14 cellular contexts compared by ENCODE assay signal in the genomic region with DNA sequence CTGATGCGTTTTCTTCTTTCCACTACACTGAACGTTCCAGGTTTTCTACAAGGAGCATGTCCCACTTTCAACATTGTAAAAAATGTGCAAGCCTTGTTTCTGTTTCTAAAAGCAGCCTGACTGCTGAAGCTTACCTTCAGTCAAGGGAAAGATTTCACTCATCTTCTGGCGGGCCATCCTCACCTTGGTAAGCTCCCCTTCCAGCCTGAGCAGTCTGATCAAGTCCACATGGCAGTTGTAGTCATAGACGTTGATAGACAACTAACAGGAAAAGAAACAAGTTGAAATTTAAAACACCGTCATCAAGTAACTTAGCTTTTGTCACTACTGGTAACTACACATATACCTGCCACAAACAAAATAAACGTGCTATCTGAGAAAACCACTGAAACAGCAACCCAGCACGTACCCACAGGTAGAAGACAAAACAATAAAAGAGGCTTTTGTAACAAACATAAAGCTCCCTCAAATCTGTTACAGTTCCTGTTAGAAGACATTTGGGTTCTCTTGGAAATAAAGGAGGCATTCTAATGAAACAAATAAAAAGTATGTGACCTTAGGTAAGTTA. TPM values are rescaled to one million over a fixed set of nuclear protein-coding genes. Genes with fewer than 3 reads are reported as not detected.
"Had no signal": no experiment of that assay in that cellular context is flagged by ENCODE, and none has a peak within 500 bp of the region (broad histone marks: within the 10 kb centered on the region; RNA-seq: fewer than 3 reads in every experiment).

No MANE protein-coding gene starts in this region.

- FAIRE-seq: bronchial epithelial cell had no signal

- H3K4me1 ChIP-seq: foreskin keratinocyte had no signal

- H3K27ac Mint-ChIP-seq: mesothelial cell of epicardium; T-helper 1 cell treated with Interleukin-12 subunit alpha and Interleukin-12 subunit beta and Interleukin-4 antibody, amounts not matched to agents 30 μg/mL and 1 μg/mL, for 36 hours had no signal

- H3K4me3 ChIP-seq: ascending aorta, lower lobe of right lung, thoracic aorta had no signal

- H3K27me3 ChIP-seq: ascending aorta, foreskin keratinocyte had no signal

- H3K27ac ChIP-seq: ascending aorta, foreskin keratinocyte, lower lobe of right lung, thoracic aorta had no signal

- H3K9me3 ChIP-seq: ascending aorta, lower lobe of right lung, thoracic aorta had no signal

- H3K9me3 Mint-ChIP-seq: immature natural killer cell; mesothelial cell of epicardium; neural crest cell; T-helper 1 cell treated with Interleukin-12 subunit alpha and Interleukin-12 subunit beta and Interleukin-4 antibody, amounts not matched to agents 30 μg/mL and 1 μg/mL, for 36 hours had no signal

- ATAC-seq: foreskin keratinocyte; lower lobe of right lung; stimulated activated naive CD8-positive, alpha-beta T cell treated with anti-CD3 and anti-CD28 coated beads, Interleukin-15, Interleukin-2, amounts not matched to agents 100 U/mL and 50 U/mL, for 24 hours had no signal

- DNase-seq: activated CD4-positive, alpha-beta T cell treated with anti-CD3 and anti-CD28 coated beads, Interleukin-2, amount 50 U/mL, for 48 hours; activated effector memory CD4-positive, alpha-beta T cell treated with anti-CD3 and anti-CD28 coated beads, Interleukin-2, amount 50 U/mL, for 16 hours; foreskin keratinocyte; immature natural killer cell; lower lobe of right lung; stimulated activated CD4-positive, alpha-beta T cell treated with anti-CD3 and anti-CD28 coated beads, Interleukin-2, amount 100 ng/mL, for 48 hours; stimulated activated naive CD8-positive, alpha-beta T cell treated with anti-CD3 and anti-CD28 coated beads, Interleukin-15, Interleukin-2, amounts not matched to agents 100 U/mL and 50 U/mL, for 24 hours had no signal

- H3K4me3 Mint-ChIP-seq: immature natural killer cell; mesothelial cell of epicardium; neural crest cell; T-helper 1 cell treated with Interleukin-12 subunit alpha and Interleukin-12 subunit beta and Interleukin-4 antibody, amounts not matched to agents 30 μg/mL and 1 μg/mL, for 36 hours had no signal

RNA-seq across cellular contexts. Expression of gene TMEM119, which starts 48.8 kb away (rescaled TPM):
- total RNA-seq: foreskin keratinocyte, renal cortical epithelial cell had no signal
